In genomic region chr17:46193246-46193625, GRCh38 we compare ENCODE assay signal across 8 cellular contexts. TPM values are rescaled to one million over a fixed set of nuclear protein-coding genes. Genes with fewer than 3 reads are reported as not detected.
DNase-seq lines count a peak whose midpoint lies in the region; ATAC-seq and TF ChIP-seq lines count a peak whose summit lies in the region.

KANSL1 (minus strand) TSS chr17:46193429; CDS start chr17:46172143, 21,286 bp downstream.

- H3K27ac ChIP-seq in GM23248 (peak within 1 kb of the TSS; percentile 88), RWPE2 (ENCODE audit: poor library complexity, severe bottlenecking) (peak within 1 kb of the TSS; percentile 96), neural progenitor cell (peak within 1 kb of the TSS; percentile 100)

- peak; percentile 97 for DNase-seq in EH (ENCODE audit: low read depth)
- peak; percentile 99 for DNase-seq in GM23248
- DNase-seq in RWPE2 (ENCODE audit: low spot score): peak; percentile 92
- peak; percentile 78 for DNase-seq in activated gamma-delta T cell treated with Interleukin-2 at 50 U/mL for 16 hours
- peak; percentile 95 for DNase-seq in fibroblast of villous mesenchyme (ENCODE audit: low read depth)
- DNase-seq in neural progenitor cell (ENCODE audit: low spot score): peak; percentile 99
- peak; percentile 92 for DNase-seq in stromal cell of bone marrow (ENCODE audit: low read depth)

- H3K27me3 ChIP-seq in GM23248 (replicated peaks; ENCODE audit: insufficient read depth): no peaks in the 10 kb centered on the region
- H3K27me3 ChIP-seq in RWPE2 (ENCODE audit: insufficient read depth, poor library complexity, severe bottlenecking): no peaks in the 10 kb centered on the region
- H3K27me3 ChIP-seq in neural progenitor cell: no peaks in the 10 kb centered on the region

- in situ Hi-C loops in GM23248 (cut with MboI): no loop called here

- H3F3A ChIP-seq in GM23248 (ENCODE audit: insufficient read depth) (peaks cover 35% of the 10 kb centered on the region), neural progenitor cell (ENCODE audit: low read depth) (peaks cover 48% of the 10 kb centered on the region)

- peak; percentile 100 for TF ChIP-seq CTCF in LNCAP (IDR thresholded peaks at IDR 0.05)
- TF ChIP-seq CTCF in RWPE2 (IDR thresholded peaks at IDR 0.05; ENCODE audit: poor library complexity, severe bottlenecking): peak; percentile 100
- TF ChIP-seq CTCF in fibroblast of villous mesenchyme (IDR thresholded peaks at IDR 0.05; ENCODE audit: insufficient read depth, low read depth, low read length): peak; percentile 39
- no peak for TF ChIP-seq CTCF in neural progenitor cell (IDR thresholded peaks at IDR 0.05)

- H3K9ac ChIP-seq in GM23248: peak within 1 kb of the TSS; percentile 91
- peak within 1 kb of the TSS; percentile 95 for H3K9ac ChIP-seq in neural progenitor cell

- peak within 1 kb of the TSS; percentile 95 for H3K4me2 ChIP-seq in GM23248 (ENCODE audit: unreplicated experiment)
- H3K4me2 ChIP-seq in neural progenitor cell: peak within 1 kb of the TSS; percentile 89

- H3K9me3 Mint-ChIP-seq in neural progenitor cell: peaks cover 14% of the 10 kb centered on the region

- H3K4me1 ChIP-seq in GM23248 (ENCODE audit: insufficient read depth) (peaks cover 27% of the 10 kb centered on the region), RWPE2 (ENCODE audit: insufficient read depth, poor library complexity, severe bottlenecking) (peaks cover 22% of the 10 kb centered on the region), neural progenitor cell (peaks cover 32% of the 10 kb centered on the region)

- peaks cover 85% of the 10 kb centered on the region for H3K79me2 ChIP-seq in GM23248 (ENCODE audit: insufficient read depth)
- peaks cover 93% of the 10 kb centered on the region for H3K79me2 ChIP-seq in neural progenitor cell (ENCODE audit: low read depth)

- H3K36me3 ChIP-seq in GM23248 (ENCODE audit: low read depth) (no peaks in the 10 kb centered on the region), RWPE2 (ENCODE audit: low read depth) (no peaks in the 10 kb centered on the region; the same call in 1 of the 2 replicates), neural progenitor cell (no peaks in the 10 kb centered on the region)

- no peaks in the 10 kb centered on the region for H3K9me2 ChIP-seq in GM23248 (ENCODE audit: insufficient read depth)

- peaks cover 21% of the 10 kb centered on the region for H4K20me1 ChIP-seq in GM23248 (ENCODE audit: insufficient read depth)
- peaks cover 65% of the 10 kb centered on the region for H4K20me1 ChIP-seq in neural progenitor cell (ENCODE audit: low read depth)

- H3K36me3 Mint-ChIP-seq in neural progenitor cell: peaks cover 21% of the 10 kb centered on the region

- H2AFZ ChIP-seq in GM23248 (peak within 1 kb of the TSS; percentile 78), neural progenitor cell (replicated peaks) (peak within 1 kb of the TSS; percentile 91)

- H3K4me3 ChIP-seq in GM23248 (peak within 1 kb of the TSS; percentile 97), RWPE2 (ENCODE audit: severe bottlenecking) (peak within 1 kb of the TSS; percentile 60), fibroblast of villous mesenchyme (ENCODE audit: low read depth, low read length) (peak within 1 kb of the TSS; percentile 93), neural progenitor cell (peak within 1 kb of the TSS; percentile 98)

- no peaks in the 10 kb centered on the region for H3K9me3 ChIP-seq in GM23248 (ENCODE audit: low read depth)
- H3K9me3 ChIP-seq in RWPE2 (ENCODE audit: severe bottlenecking): no peaks in the 10 kb centered on the region
- no peaks in the 10 kb centered on the region for H3K9me3 ChIP-seq in neural progenitor cell (ENCODE audit: low read depth)

- H3K4me1 Mint-ChIP-seq in neural progenitor cell: peaks cover 30% of the 10 kb centered on the region

- H3K4me3 Mint-ChIP-seq in neural progenitor cell: peak within 1 kb of the TSS; percentile 92

- H3K27ac Mint-ChIP-seq in neural progenitor cell: peak within 1 kb of the TSS; percentile 98

- peak; percentile 50 for ATAC-seq in RWPE2 (ENCODE audit: low read depth)

- 0 to 2% methylated on average over 58 to 61 of the region's 62 CpGs for WGBS in GM23248 (ENCODE audit: low coverage in 1 of 2, low lambda C conversion rate in 2 of 2, missing lambda C conversion rate in 2 of 2), 2 experiments

- H3K27me3 Mint-ChIP-seq in neural progenitor cell (ENCODE audit: insufficient read depth, low read depth): peaks cover 2% of the 10 kb centered on the region

RNA-seq across cellular contexts. Expression of gene KANSL1, which starts in this region (rescaled TPM):
- 38.2 and 69.0 TPM in 2 replicates for total RNA-seq in GM23248 (2014; rRNA removed; shearing (Covaris generic))
- polyA plus RNA-seq in GM23248 (2016; fragmentation: Nextera tagmentation; extraction: Ambion mirVana): 10.9 and 12.2 TPM in 2 replicates
- total RNA-seq in fibroblast of villous mesenchyme: 126 and 171 TPM in 2 replicates
- 114 and 136 TPM in 2 replicates for total RNA-seq in neural progenitor cell (ENCODE audit: low replicate concordance)

Comparison
In these comparisons a context has a peak if more than half of its experiments do, and no peak if none do; other contexts are left out.
1. Peak in every context shown above with its lines: DNase-seq, ATAC-seq, H3K4me3 ChIP-seq and H3K27ac ChIP-seq.